32 cellular contexts compared by ENCODE assay signal in the genomic region with DNA sequence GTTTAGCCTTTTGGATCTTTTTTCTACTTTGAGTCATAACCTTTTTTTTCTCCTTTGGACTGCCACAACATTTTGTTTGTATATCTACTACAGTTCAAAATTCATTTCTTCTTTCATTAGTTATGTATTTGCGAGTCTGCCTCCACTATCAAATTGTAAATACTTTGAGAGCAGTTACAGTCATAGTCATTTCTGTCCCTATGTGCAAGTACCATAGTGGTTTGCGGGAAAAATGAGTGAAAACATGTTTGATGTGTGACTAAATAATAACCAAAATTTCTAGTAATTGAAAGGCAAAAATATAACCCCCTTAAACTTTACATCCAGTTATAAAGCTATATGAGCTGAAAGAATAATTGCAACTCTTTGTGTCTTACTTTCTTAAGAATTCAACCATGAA. TPM values are rescaled to one million over a fixed set of nuclear protein-coding genes. Genes with fewer than 3 reads are reported as not detected.
DNase-seq lines count a peak whose midpoint lies in the region; ATAC-seq, FAIRE-seq and TF ChIP-seq lines count a peak whose summit lies in the region.
"Had no signal": no experiment of that assay in that cellular context is flagged by ENCODE, and none has a peak within 500 bp of the region (broad histone marks: within the 10 kb centered on the region; RNA-seq: fewer than 3 reads in every experiment).

No MANE protein-coding gene starts in this region.

- peak; percentile 63 for ATAC-seq in GM18508 (IDR thresholded peaks at IDR 0.05; ENCODE audit: insufficient read depth, unreplicated experiment)
- peak; percentile 66 for ATAC-seq in GM19463 (IDR thresholded peaks at IDR 0.05; ENCODE audit: unreplicated experiment)
- ATAC-seq in HG03280 (IDR thresholded peaks at IDR 0.05; ENCODE audit: unreplicated experiment): peak; percentile 44
- peak; percentile 47 for ATAC-seq in GM12878
- no peak for ATAC-seq in upper lobe of right lung
- ATAC-seq in HG02763 (IDR thresholded peaks at IDR 0.05; ENCODE audit: unreplicated experiment): no peak
- ATAC-seq: activated CD8-positive, alpha-beta T cell treated with anti-CD3 and anti-CD28 coated beads, Interleukin-2, amount 10 ng/mL, durations not matched to agents 7 days and 5 days; left colon; Panc1 had no signal

- H3K9me3 ChIP-seq in GM12878 (replicated peaks; ENCODE audit: control insufficient read depth, insufficient read depth, low read length): no peaks in the 10 kb centered on the region; the same call in 2 of the 3 replicates
- no peaks in the 10 kb centered on the region for H3K9me3 ChIP-seq in upper lobe of right lung
- H3K9me3 ChIP-seq: thyroid gland had no signal

- FAIRE-seq in GM12878 (lab: Jason Lieb, UNC): peak; percentile 61
- FAIRE-seq: D721Med had no signal

- no peak overlapping the region for H3K9ac ChIP-seq in GM12878 (ENCODE audit: control insufficient read depth, insufficient read depth, low read length)
- H3K9ac ChIP-seq: KMS-11, parathyroid adenoma had no signal

- H3K4me1 ChIP-seq in GM12878 (ENCODE audit: control insufficient read depth, insufficient read depth, low read length) (peaks cover 4% of the 10 kb centered on the region; the same call in 1 of the 2 replicates), upper lobe of right lung (no peaks in the 10 kb centered on the region)
- H3K4me1 ChIP-seq: parathyroid adenoma, thyroid gland had no signal

- no peaks in the 10 kb centered on the region for H4K20me1 ChIP-seq in GM12878 (ENCODE audit: control insufficient read depth, insufficient read depth)

- intact Hi-C loops in GM12878 (cut with micrococcal nuclease; ENCODE audit: unreplicated experiment) (no loop called here), upper lobe of right lung (cut with DNase I) (no loop called here)

- no peak overlapping the region for H3K4me2 ChIP-seq in GM12878 (ENCODE audit: control insufficient read depth, insufficient read depth)
- H3K4me2 ChIP-seq: KMS-11, smooth muscle cell had no signal

- RAD21 ChIA-PET in GM12878 (lab: Charles Lee; ENCODE audit: unreplicated experiment): interaction anchor here (0.8 to 3.1 kb wide), 11 partner anchors 9 to 76 kb away, joined by 3 to 11 read pairs (median 3); a partner anchor contains a TSS

- SMC1A ChIA-PET in GM12878 (lab: Charles Lee; ENCODE audit: uncharacterized antibody, unreplicated experiment): interaction anchor here (0.7 to 12.4 kb wide), 10 partner anchors 8 to 78 kb away, joined by 3 to 375 read pairs (median 8); no protein-coding TSS in a partner anchor

- no peak for TF ChIP-seq EP300 in GM12878 (IDR thresholded peaks at IDR 0.05; ENCODE audit: borderline replicate concordance in 1 of 2, control insufficient read depth in 1 of 2, low read depth in 2 of 2, low read length in 2 of 2)

- H3K36me3 ChIP-seq in GM12878 (ENCODE audit: control insufficient read depth in 2 of 2, insufficient read depth in 2 of 2, low read length in 1 of 2): no peaks in the 10 kb centered on the region
- H3K36me3 ChIP-seq in upper lobe of right lung: no peaks in the 10 kb centered on the region
- H3K36me3 ChIP-seq: thyroid gland had no signal

- H2AFZ ChIP-seq in GM12878 (ENCODE audit: control insufficient read depth, low read depth, low read length): no peak overlapping the region; the same call in 1 of the 2 replicates
- H2AFZ ChIP-seq: parathyroid adenoma had no signal

- 2% methylated on average over 2 of the region's 2 CpGs for WGBS in GM12878 (ENCODE audit: insufficient coverage, insufficient replicate concordance, low lambda C conversion rate, missing lambda C conversion rate)

- DNase-seq in GM12878 (ENCODE audit: low read depth, low spot score) (no peak), upper lobe of right lung (no peak), NCI-H446 treated with DMSO at 0.1 percent for 48 hours (lab: John Stamatoyannopoulos, UW) (no peak)
- DNase-seq in stimulated activated CD8-positive, alpha-beta memory T cell treated with anti-CD3 and anti-CD28 coated beads, Interleukin-4, amount 100 ng/mL, for 48 hours: no peak
- DNase-seq: ACHN; activated CD8-positive, alpha-beta T cell treated with anti-CD3 and anti-CD28 coated beads, Interleukin-2, amount 10 ng/mL, durations not matched to agents 7 days and 5 days; activated naive CD4-positive, alpha-beta T cell treated with anti-CD3 and anti-CD28 coated beads for 36 hours; caudate nucleus; CD4-positive, alpha-beta memory T cell; effector memory CD4-positive, alpha-beta T cell; H7; immature natural killer cell; left colon; mammary epithelial cell; NCI-H2029; NCI-H526; NK-92 treated with Interleukin-12 subunit alpha and Interleukin-12 subunit beta, amount 100 ng/mL, for 24 hours; retina; Right ventricle myocardium superior; thyroid gland had no signal

- POLR2A ChIA-PET in GM12878 (lab: Charles Lee): interaction anchor here (1.0 to 4.4 kb wide), 3 partner anchors 12 to 98 kb away, joined by 3 to 21 read pairs (median 4); no protein-coding TSS in a partner anchor

- no peak overlapping the region for H3K27ac ChIP-seq in GM12878 (ENCODE audit: control insufficient read depth, insufficient read depth)
- H3K27ac ChIP-seq in upper lobe of right lung: no peak overlapping the region
- H3K27ac ChIP-seq: coronary artery, epithelial cell of prostate, KMS-11, parathyroid adenoma, thyroid gland had no signal

- in situ Hi-C loops in GM12878 (cut with MboI): no loop called here

- no peak for TF ChIP-seq POLR2A in GM12878 (IDR thresholded peaks at IDR 0.05; ENCODE audit: low read depth, low read length)

- H3K27me3 ChIP-seq in GM12878 (replicated peaks in 1 of 2; ENCODE audit: control insufficient read depth in 2 of 2, insufficient read depth in 2 of 2, low read length in 1 of 2) (no peaks in the 10 kb centered on the region), upper lobe of right lung (no peaks in the 10 kb centered on the region)
- H3K27me3 ChIP-seq: thyroid gland had no signal

- no peaks in the 10 kb centered on the region for H3K79me2 ChIP-seq in GM12878 (ENCODE audit: control insufficient read depth, insufficient read depth, low read length)
- H3K79me2 ChIP-seq: parathyroid adenoma had no signal

- TF ChIP-seq CTCF in GM12878 (IDR thresholded peaks at IDR 0.05 in 2 of 3, conservative IDR thresholded peaks at IDR 0.05 in 1 of 3; ENCODE audit: control insufficient read depth in 2 of 3, extremely low read depth in 1 of 3, insufficient read depth in 1 of 3, low read depth in 3 of 3, low read length in 3 of 3) (no peak), upper lobe of right lung (IDR thresholded peaks at IDR 0.05) (no peak)

- TF ChIP-seq RAD21 in GM12878 (IDR thresholded peaks at IDR 0.05; ENCODE audit: insufficient read depth, low read depth, low read length): no peak

- CTCF ChIA-PET in GM12878 (lab: Yijun Ruan, JAX): interaction anchor here (1.1 to 1.5 kb wide), 6 partner anchors 8 to 48 kb away, joined by 3 to 5 read pairs (median 4); no protein-coding TSS in a partner anchor

- H3K4me3 ChIP-seq in GM12878: no peak overlapping the region
- H3K4me3 ChIP-seq in upper lobe of right lung: no peak overlapping the region
- H3K4me3 ChIP-seq: coronary artery, smooth muscle cell, thyroid gland had no signal

- BruUV-seq in GM12878 (replicated peaks; lab: Mats Ljungman, UMichigan): no TSS peak

TF ChIP-seq in GM12878, 131 proteins besides CTCF, POLR2A, EP300 and RAD21 (continues in another document):
- TF ChIP-seq ETV6 (conservative IDR thresholded peaks at IDR 0.05 in 1 of 2, IDR thresholded peaks at IDR 0.05 in 1 of 2; ENCODE audit: borderline replicate concordance in 1 of 2, low read depth in 1 of 2): peak in 1 of 2 experiments; percentile 29; a peak in 1 of 4 replicates
- no peak for TF ChIP-seq NR2F1 (conservative IDR thresholded peaks at IDR 0.05)

RNA-seq across cellular contexts. Expression of a gene that starts 45.8 kb away (rescaled TPM):
- total RNA-seq in GM12878 (2013; cell fraction: nucleolus; rRNA removed): 191 and 209 TPM in 2 replicates
- total RNA-seq in GM12878 (2014; rRNA removed) (112 and 126 TPM in 2 replicates), GM12878 (2014; rRNA removed; fragmentation: Illumina TruSeq; extraction: Trizol) (117 and 123 TPM in 2 replicates), GM12878 (2021) (144 and 150 TPM in 2 replicates), upper lobe of right lung (73.2 TPM)
- 21.4 TPM for polyA plus RNA-seq in GM12878 (2011; ENCODE audit: low read depth)
- polyA plus RNA-seq in GM12878 (2011; rRNA removed) (132 and 180 TPM in 2 replicates), GM12878 (2014; fragmentation: Illumina TruSeq; extraction: Trizol) (137 and 148 TPM in 2 replicates), GM12878 (2014; fragmentation: Nextera tagmentation; extraction: Ambion mirVana) (10 to 100 TPM; 46.7 to 61.5 TPM), GM12878 (2014; rRNA removed) (107 and 122 TPM in 2 replicates), GM12878 (2016; fragmentation: Nextera tagmentation; extraction: Ambion mirVana) (100 to 1,000 TPM; 127 to 130 TPM)
- polyA plus RNA-seq in GM12878 (2011; cell fraction: cytosol; rRNA removed): 60.1 and 71.2 TPM in 2 replicates
- 102 and 104 TPM in 2 replicates for polyA plus RNA-seq in GM12878 (2011; cell fraction: nucleus; rRNA removed)
- 32.8 and 42.2 TPM in 2 replicates for polyA plus RNA-seq in GM12878 (2012)
- polyA minus RNA-seq in GM12878 (2011; rRNA and poly(A)+ RNA removed): 77.5 and 87.0 TPM in 2 replicates
- polyA minus RNA-seq in GM12878 (2011; cell fraction: cytosol; rRNA and poly(A)+ RNA removed): 47.4 and 57.9 TPM in 2 replicates
- 127 and 198 TPM in 2 replicates for polyA minus RNA-seq in GM12878 (2011; cell fraction: nucleus; rRNA and poly(A)+ RNA removed)

RNA-seq across cellular contexts. Expression of a gene that starts 46.9 kb away (rescaled TPM):
- total RNA-seq in GM12878 (2013; cell fraction: nucleolus; rRNA removed): 0.86 and 2.3 TPM in 2 replicates
- 0.28 and 1.3 TPM in 2 replicates for total RNA-seq in GM12878 (2014; rRNA removed)
- 0.36 and 0.64 TPM in 2 replicates for total RNA-seq in GM12878 (2014; rRNA removed; fragmentation: Illumina TruSeq; extraction: Trizol)
- total RNA-seq in GM12878 (2021): 0.28 and 0.29 TPM in 2 replicates
- not detected for polyA plus RNA-seq in GM12878 (2011; ENCODE audit: low read depth)
- polyA plus RNA-seq in GM12878 (2011; rRNA removed): 0.43 and 0.66 TPM in 2 replicates
- 0.23 and 0.49 TPM in 2 replicates for polyA plus RNA-seq in GM12878 (2011; cell fraction: cytosol; rRNA removed)
- polyA plus RNA-seq in GM12878 (2011; cell fraction: nucleus; rRNA removed): 0.22 and 0.35 TPM in 2 replicates
- 0.32 TPM in 1 of 2 replicates, not detected in the other for polyA plus RNA-seq in GM12878 (2012)
- polyA plus RNA-seq in GM12878 (2014; fragmentation: Illumina TruSeq; extraction: Trizol): 0.33 and 0.53 TPM in 2 replicates
- under 1 TPM; 0.15 to 0.45 TPM for polyA plus RNA-seq in GM12878 (2014; fragmentation: Nextera tagmentation; extraction: Ambion mirVana)
- polyA plus RNA-seq in GM12878 (2014; rRNA removed): 0.70 and 0.72 TPM in 2 replicates
- under 1 TPM; 0.45 to 0.48 TPM for polyA plus RNA-seq in GM12878 (2016; fragmentation: Nextera tagmentation; extraction: Ambion mirVana)
- 1.5 and 1.8 TPM in 2 replicates for polyA minus RNA-seq in GM12878 (2011; rRNA and poly(A)+ RNA removed)
- not detected in 2 replicates for polyA minus RNA-seq in GM12878 (2011; cell fraction: cytosol; rRNA and poly(A)+ RNA removed)
- 2.4 and 3.5 TPM in 2 replicates for polyA minus RNA-seq in GM12878 (2011; cell fraction: nucleus; rRNA and poly(A)+ RNA removed)
- 0.75 TPM for total RNA-seq in upper lobe of right lung
- total RNA-seq: activated CD8-positive, alpha-beta T cell treated with anti-CD3 and anti-CD28 coated beads, Interleukin-2, amount 10 ng/mL, durations not matched to agents 7 days and 5 days; activated naive CD4-positive, alpha-beta T cell treated with anti-CD3 and anti-CD28 coated beads for 36 hours; CD4-positive, alpha-beta memory T cell; left colon; T-helper 2 cell treated with Interferon-gamma antibody and Interleukin-4, amounts not matched to agents 100 ng/mL and 5 ng/mL, for 36 hours had no signal
- polyA plus RNA-seq: CD4-positive, alpha-beta memory T cell; immature natural killer cell; smooth muscle cell had no signal

Comparison
In these comparisons a context has a peak if more than half of its experiments do, and no peak if none do; other contexts are left out.
1. ATAC-seq: peak in GM18508 (single experiment), GM19463 (single experiment), HG03280 (single experiment) and GM12878 (single experiment); none in upper lobe of right lung (single experiment) and HG02763 (single experiment).